Comparison of ENCODE assay signal across 8 cellular contexts in the genomic region with DNA sequence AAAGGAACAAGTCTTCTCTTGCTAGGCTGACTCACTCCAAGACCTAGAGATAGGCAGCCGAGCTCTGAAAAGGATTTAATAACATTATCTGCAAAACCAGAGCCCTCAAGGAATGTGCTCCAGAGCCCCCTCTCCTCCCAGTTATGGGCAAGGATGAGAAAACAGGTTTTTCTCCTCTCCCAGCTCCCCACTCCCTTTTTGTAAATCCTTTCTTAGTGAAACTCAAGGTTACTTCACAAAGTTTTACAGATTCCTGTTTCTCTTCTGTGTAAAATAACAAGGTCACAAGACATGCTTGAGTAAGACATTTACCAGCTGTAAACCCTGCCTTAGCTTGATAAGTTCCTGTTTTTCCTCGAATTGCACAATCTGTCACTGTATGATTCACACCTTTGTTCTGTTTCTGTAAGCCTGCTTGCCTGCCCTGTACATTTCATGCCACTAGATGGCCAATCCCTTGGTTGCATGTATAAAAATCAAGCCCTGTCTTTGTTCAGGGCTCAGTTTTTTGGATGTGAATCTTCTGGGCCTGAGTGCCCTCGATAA.
DNase-seq lines count a peak whose midpoint lies in the region; ATAC-seq and TF ChIP-seq lines count a peak whose summit lies in the region.

No MANE protein-coding gene starts in this region.

- H3K4me3 ChIP-seq in adrenal gland (no peak overlapping the region), mesodermal cell (ENCODE audit: extremely low read depth, insufficient read depth, low read length, poor library complexity, severe bottlenecking) (no peak overlapping the region), stomach (no peak overlapping the region)

- H3K4me1 ChIP-seq in adrenal gland (replicated peaks in 1 of 2) = no peaks in the 10 kb centered on the region
- H3K4me1 ChIP-seq in mesodermal cell (ENCODE audit: control insufficient read depth, insufficient read depth, low read length, poor library complexity, severe bottlenecking) = no peaks in the 10 kb centered on the region
- no peaks in the 10 kb centered on the region for H3K4me1 ChIP-seq in stomach

- no peak for TF ChIP-seq EP300 in stomach (IDR thresholded peaks at IDR 0.05)

- ATAC-seq in GM18505 (IDR thresholded peaks at IDR 0.05; ENCODE audit: unreplicated experiment) (peak; percentile 78), HG02970 (IDR thresholded peaks at IDR 0.05; ENCODE audit: low FRiP score, unreplicated experiment) (no peak)

- intact Hi-C loops in adrenal gland (cut with DNase I) = no loop called here
- intact Hi-C loops in stomach (cut with DNase I; ENCODE audit: low total_unique reads) = no loop called here

- TF ChIP-seq CTCF in adrenal gland (IDR thresholded peaks at IDR 0.05) = peak; percentile 15 to 65 (median 40)
- no peak for TF ChIP-seq CTCF in stomach (IDR thresholded peaks at IDR 0.05)

- H3K9me3 ChIP-seq in adrenal gland (replicated peaks in 1 of 3) (peaks cover 0 to 7% (median 0%) of the 10 kb centered on the region in 3 donors), mesodermal cell (ENCODE audit: control insufficient read depth, low read length) (peaks cover 2% of the 10 kb centered on the region), stomach (peaks cover 0 to 9% (median 4%) of the 10 kb centered on the region in 4 donors)

- H3K36me3 ChIP-seq in adrenal gland (replicated peaks in 1 of 2) (no peaks in the 10 kb centered on the region), mesodermal cell (ENCODE audit: control insufficient read depth, insufficient read depth, low read length) (no peaks in the 10 kb centered on the region), stomach (no peaks in the 10 kb centered on the region)

- H3K27ac ChIP-seq in adrenal gland (peak overlapping the region in 3 of 5 donors; percentile 46 to 74 (median 52)), mesodermal cell (ENCODE audit: low read depth, low read length, severe bottlenecking) (peak overlapping the region; percentile 77), stomach (no peak overlapping the region)

- DNase-seq in HS-5 (ENCODE audit: low read depth) (peak; percentile 80), adrenal gland (peak in 6 of 7 donors; percentile 23 to 71 (median 49)), stomach (no peak), cortex of kidney (lab: John Stamatoyannopoulos, UW) (no peak), NCI-H2227 treated with DMSO at 0.1 percent for 48 hours (lab: John Stamatoyannopoulos, UW) (no peak)

- TF ChIP-seq POLR2A in GM18505 (IDR thresholded peaks at IDR 0.05; ENCODE audit: borderline replicate concordance, extremely low read depth, insufficient read depth, insufficient read length) (no peak), adrenal gland (IDR thresholded peaks at IDR 0.05) (no peak), stomach (IDR thresholded peaks at IDR 0.05) (no peak)

- WGBS in adrenal gland, 4 donors = 29 to 45% (median 39%) methylated on average over 3 of the region's 3 CpGs
- WGBS in mesodermal cell (ENCODE audit: insufficient coverage in 2 of 2), 2 experiments = 64 to 100% methylated on average over 1 to 2 of the region's 3 CpGs
- WGBS in stomach, 5 donors = 40 to 49% (median 40%) methylated on average over 3 of the region's 3 CpGs

- H3K27me3 ChIP-seq in adrenal gland (no peaks in the 10 kb centered on the region), stomach (no peaks in the 10 kb centered on the region)

Comparison
In these comparisons a context has a peak if more than half of its experiments do, and no peak if none do; other contexts are left out.
1. DNase-seq: peak in HS-5 (single experiment) and adrenal gland (6 of 7); none in stomach (single experiment), cortex of kidney (single experiment) and NCI-H2227 treated with DMSO at 0.1 percent for 48 hours (single experiment).
2. H3K27ac ChIP-seq: peak in adrenal gland (3 of 5) and mesodermal cell (single experiment); none in stomach (0 of 5).
3. CTCF ChIP-seq: peak in adrenal gland (6 of 6); none in stomach (0 of 7).